10 cellular contexts compared by ENCODE assay signal in genomic region chr10:96614515-96614914, GRCh38.
DNase-seq lines count a peak whose midpoint lies in the region; ATAC-seq lines count a peak whose summit lies in the region.
"Had no signal": no experiment of that assay in that cellular context is flagged by ENCODE, and none has a peak within 500 bp of the region (broad histone marks: within the 10 kb centered on the region; RNA-seq: fewer than 3 reads in every experiment).

No MANE protein-coding gene starts in this region.

- DNase-seq in NCI-H524 (lab: John Stamatoyannopoulos, UW) (peak; percentile 51 to 64), NCI-H524 treated with DMSO at 0.1 percent for 48 hours (lab: John Stamatoyannopoulos, UW) (no peak), NCI-H2196 treated with DMSO at 0.1 percent for 48 hours (lab: John Stamatoyannopoulos, UW; ENCODE audit: unreplicated experiment) (peak; percentile 32), dedifferentiated amniotic fluid mesenchymal stem cell (ENCODE audit: extremely low spot score) (peak; percentile 48), skeletal muscle cell (ENCODE audit: low read depth) (peak; percentile 65)
- DNase-seq in activated naive CD4-positive, alpha-beta T cell treated with anti-CD3 and anti-CD28 coated beads, Interleukin-2, amount 50 U/mL, for 16 hours: no peak
- DNase-seq: C1 segment of cervical spinal cord, kidney had no signal

- ATAC-seq in HG02884 (IDR thresholded peaks at IDR 0.05; ENCODE audit: unreplicated experiment) (no peak), GM18868 (IDR thresholded peaks at IDR 0.05; ENCODE audit: unreplicated experiment) (no peak)

- no peak overlapping the region for H3K4me3 ChIP-seq in skeletal muscle cell (ENCODE audit: low read depth, low read length)

Comparison
In these comparisons a context has a peak if more than half of its experiments do, and no peak if none do; other contexts are left out.
1. DNase-seq: peak in NCI-H524 (2 of 2), NCI-H2196 treated with DMSO at 0.1 percent for 48 hours (single experiment), dedifferentiated amniotic fluid mesenchymal stem cell (single experiment) and skeletal muscle cell (single experiment); none in NCI-H524 treated with DMSO at 0.1 percent for 48 hours (single experiment) and activated naive CD4-positive, alpha-beta T cell treated with anti-CD3 and anti-CD28 coated beads, Interleukin-2, amount 50 U/mL, for 16 hours (single experiment).